Comparison of ENCODE assay signal across 13 cellular contexts in the genomic region with DNA sequence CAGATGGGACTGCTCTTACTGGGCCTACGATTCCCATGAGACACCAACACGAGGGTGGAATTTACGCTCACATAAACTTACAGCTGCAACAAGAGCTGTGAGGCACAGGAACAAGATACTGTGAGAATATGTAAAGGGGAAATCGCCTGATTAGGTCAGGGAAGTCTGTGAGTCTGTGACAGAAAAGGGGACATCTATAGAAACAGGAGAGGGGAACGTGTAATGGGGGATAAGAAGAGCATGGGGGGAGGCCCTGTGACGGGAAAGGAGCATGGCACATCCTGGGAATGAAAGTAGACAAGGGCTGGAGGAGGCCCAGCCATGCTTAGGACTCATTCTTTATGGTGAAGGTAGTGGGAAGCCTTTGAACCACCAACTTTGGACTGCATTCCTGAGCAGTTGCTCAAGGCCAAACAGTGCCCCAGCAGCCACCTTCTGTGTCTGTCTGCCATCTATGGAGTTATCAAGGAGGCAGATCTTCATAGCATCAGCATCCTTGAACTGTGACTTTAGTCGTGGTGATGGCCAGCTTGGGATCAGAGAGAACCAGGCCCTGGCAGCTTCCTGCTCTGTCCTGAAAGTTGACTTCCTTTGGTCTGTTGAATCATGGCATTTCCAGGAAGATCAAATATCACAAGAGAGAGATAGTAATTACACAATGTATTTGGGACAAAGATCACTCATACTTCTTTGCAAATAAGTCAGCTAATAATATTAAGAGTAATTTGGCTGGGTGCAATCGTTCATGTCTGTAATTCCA.
DNase-seq lines count a peak whose midpoint lies in the region; ATAC-seq and TF ChIP-seq lines count a peak whose summit lies in the region.
"Had no signal": no experiment of that assay in that cellular context is flagged by ENCODE, and none has a peak within 500 bp of the region (broad histone marks: within the 10 kb centered on the region; RNA-seq: fewer than 3 reads in every experiment).

No MANE protein-coding gene starts in this region.

- TF ChIP-seq CTCF in colonic mucosa (IDR thresholded peaks at IDR 0.05): no peak

- peaks cover 19% of the 10 kb centered on the region for H3K4me1 ChIP-seq in mesodermal cell (ENCODE audit: control insufficient read depth, insufficient read depth, low read length, poor library complexity, severe bottlenecking)
- H3K4me1 ChIP-seq in colonic mucosa: no peaks in the 10 kb centered on the region
- H3K4me1 ChIP-seq: heart left ventricle had no signal

- H3K36me3 ChIP-seq in mesodermal cell (ENCODE audit: control insufficient read depth, insufficient read depth, low read length): no peaks in the 10 kb centered on the region
- no peaks in the 10 kb centered on the region for H3K36me3 ChIP-seq in colonic mucosa
- H3K36me3 ChIP-seq: heart left ventricle, transverse colon had no signal

- DNase-seq in ELR (ENCODE audit: low read depth) (peak; percentile 62), amniotic epithelial cell (ENCODE audit: low read depth) (peak; percentile 77), sciatic nerve (ENCODE audit: low spot score) (no peak), cardiac septum (ENCODE audit: low spot score) (no peak), colonic mucosa (no peak)
- DNase-seq: activated B cell treated with CpG ODN at 0.5 μM for 24 hours, heart left ventricle, Kasumi-1, natural killer cell, transverse colon had no signal

- H3K27ac ChIP-seq in mesodermal cell (ENCODE audit: low read depth, low read length, severe bottlenecking) (peak overlapping the region; percentile 47), colonic mucosa (no peak overlapping the region)
- H3K27ac ChIP-seq: heart left ventricle, transverse colon had no signal

- 80 to 85% methylated on average over 6 to 7 of the region's 8 CpGs for WGBS in mesodermal cell (ENCODE audit: insufficient coverage in 2 of 2), 2 experiments

- H3K27me3 ChIP-seq in colonic mucosa: no peaks in the 10 kb centered on the region
- H3K27me3 ChIP-seq: heart left ventricle, transverse colon had no signal

- H3K4me3 ChIP-seq in mesodermal cell (ENCODE audit: extremely low read depth, insufficient read depth, low read length, poor library complexity, severe bottlenecking) (no peak overlapping the region), colonic mucosa (no peak overlapping the region)
- H3K4me3 ChIP-seq: heart left ventricle, transverse colon had no signal

- intact Hi-C loops in sciatic nerve (cut with DNase I): no loop called here
- intact Hi-C loops in cardiac septum (cut with DNase I): no loop called here
- intact Hi-C loops in colonic mucosa (cut with DNase I): no loop called here

- H3K9me3 ChIP-seq in mesodermal cell (ENCODE audit: control insufficient read depth, low read length): no peaks in the 10 kb centered on the region
- no peaks in the 10 kb centered on the region for H3K9me3 ChIP-seq in colonic mucosa
- H3K9me3 ChIP-seq: transverse colon had no signal

- ATAC-seq in HG02610 (IDR thresholded peaks at IDR 0.05; ENCODE audit: unreplicated experiment) (peak; percentile 95), sciatic nerve (no peak), GM21528 (IDR thresholded peaks at IDR 0.05; ENCODE audit: low FRiP score, unreplicated experiment) (no peak)
- ATAC-seq: heart left ventricle, natural killer cell had no signal

- no peak overlapping the region for H3K9ac ChIP-seq in colonic mucosa (ENCODE audit: low read depth in 2 of 2, low read length in 2 of 2)

Comparison
In these comparisons a context has a peak if more than half of its experiments do, and no peak if none do; other contexts are left out.
1. DNase-seq: peak in ELR (single experiment) and amniotic epithelial cell (single experiment); none in sciatic nerve (single experiment), cardiac septum (single experiment) and colonic mucosa (single experiment).